ENCODE assay signal across 10 cellular contexts in the genomic region with DNA sequence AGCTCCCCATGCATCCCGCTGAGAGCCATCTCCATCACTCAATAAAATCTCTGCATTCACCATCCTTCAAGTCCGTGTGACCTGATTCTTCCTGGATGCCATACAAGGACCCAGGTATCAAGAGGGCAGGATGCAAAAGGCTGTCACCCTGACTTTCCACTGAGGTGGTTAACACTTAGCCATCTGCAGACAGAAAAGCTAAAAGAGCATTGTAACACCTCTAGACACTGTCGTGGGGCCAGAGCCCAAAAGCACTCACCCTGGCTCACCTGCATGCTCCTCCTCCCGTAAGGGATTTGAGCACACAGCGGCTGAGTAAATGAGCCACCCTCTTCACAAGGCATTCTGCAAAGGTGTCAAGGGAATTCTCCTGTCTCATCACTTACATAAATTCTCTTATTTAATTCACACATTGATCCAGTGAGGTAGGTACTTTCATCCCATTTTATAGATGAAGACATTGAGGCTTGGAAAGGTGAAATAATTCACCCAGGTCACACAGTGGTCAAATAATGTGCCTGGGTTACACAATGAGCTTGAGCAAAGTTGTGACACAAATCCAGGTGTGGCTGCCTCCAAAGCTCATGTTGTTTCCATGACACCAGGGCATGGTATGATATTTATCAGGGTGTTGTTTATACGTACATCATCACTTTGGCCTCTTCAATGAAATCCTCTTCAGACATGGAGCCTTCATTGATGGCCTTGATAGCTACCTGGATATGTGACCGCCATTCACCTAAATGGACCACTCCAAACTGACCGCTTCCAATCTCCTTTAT.
"Had no signal": no experiment of that assay in that cellular context is flagged by ENCODE, and none has a peak within 500 bp of the region (broad histone marks: within the 10 kb centered on the region; RNA-seq: fewer than 3 reads in every experiment).

No MANE protein-coding gene starts in this region.

- H3K4me3 Mint-ChIP-seq: T-helper 2 cell treated with Interferon-gamma antibody and Interleukin-4, amounts not matched to agents 5 μg/mL and 100 μg/mL, for 36 hours had no signal

- H3K4me1 ChIP-seq: gastroesophageal sphincter, tibial nerve had no signal

- H3K4me3 ChIP-seq: cardiac muscle cell, gastroesophageal sphincter, tibial nerve had no signal

- H3K27ac Mint-ChIP-seq: T-helper 2 cell treated with Interferon-gamma antibody and Interleukin-4, amounts not matched to agents 5 μg/mL and 100 μg/mL, for 36 hours had no signal

- ATAC-seq: gastroesophageal sphincter had no signal

- FAIRE-seq: astrocyte, endothelial cell of umbilical vein had no signal

- H3K9me3 ChIP-seq: gastroesophageal sphincter, tibial nerve had no signal

- DNase-seq: activated CD4-positive, alpha-beta T cell treated with anti-CD3 and anti-CD28 coated beads for 1 hour; retina; SHP77 treated with DMSO at 0.1 percent for 48 hours; stimulated activated CD4-positive, alpha-beta T cell treated with anti-CD3 and anti-CD28 coated beads, Interleukin-4, amount 100 ng/mL, for 4 hours had no signal

- H3K36me3 ChIP-seq: cardiac muscle cell, gastroesophageal sphincter, tibial nerve had no signal

- H3K27me3 ChIP-seq: cardiac muscle cell, tibial nerve had no signal

- H3K27ac ChIP-seq: cardiac muscle cell, gastroesophageal sphincter, tibial nerve had no signal

- H3K9me3 Mint-ChIP-seq: T-helper 2 cell treated with Interferon-gamma antibody and Interleukin-4, amounts not matched to agents 5 μg/mL and 100 μg/mL, for 36 hours had no signal
